Comparison of ENCODE assay signal across 9 cellular contexts in the genomic region with DNA sequence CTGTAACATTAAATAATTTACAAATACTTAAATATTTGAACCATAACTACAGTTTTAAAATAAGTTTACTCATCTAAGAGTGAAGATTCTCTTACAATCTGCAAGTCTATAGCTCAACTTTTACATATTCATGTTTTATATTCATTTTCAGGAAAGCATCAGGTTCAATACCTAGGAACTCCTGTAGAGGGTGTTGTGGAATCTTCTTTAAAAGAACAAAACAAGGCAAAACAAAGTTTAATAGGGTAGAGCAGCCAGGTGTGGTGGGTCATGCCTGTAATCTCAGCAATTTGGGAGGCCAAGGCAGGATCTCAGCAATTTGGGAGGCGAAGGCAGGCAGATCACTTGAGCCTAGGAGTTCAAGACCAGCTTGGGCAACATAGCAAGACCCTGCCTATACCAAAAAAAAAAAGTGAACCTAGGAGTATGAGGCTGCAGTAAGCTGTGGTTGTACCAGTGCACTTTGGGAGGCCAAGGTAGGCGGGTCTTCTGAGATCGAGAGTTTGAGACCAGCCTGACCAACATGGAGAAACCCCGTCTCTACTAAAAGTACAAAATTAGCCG. TPM values are rescaled to one million over a fixed set of nuclear protein-coding genes. Genes with fewer than 3 reads are reported as not detected.
DNase-seq lines count a peak whose midpoint lies in the region; ATAC-seq and TF ChIP-seq lines count a peak whose summit lies in the region.
"Had no signal": no experiment of that assay in that cellular context is flagged by ENCODE, and none has a peak within 500 bp of the region (broad histone marks: within the 10 kb centered on the region; RNA-seq: fewer than 3 reads in every experiment).

No MANE protein-coding gene starts in this region.

- no peaks in the 10 kb centered on the region for H3K27me3 ChIP-seq in heart right ventricle
- H3K27me3 ChIP-seq in right atrium auricular region = no peaks in the 10 kb centered on the region
- no peaks in the 10 kb centered on the region for H3K27me3 ChIP-seq in PC-3 (ENCODE audit: low read length)
- no peaks in the 10 kb centered on the region for H3K27me3 ChIP-seq in endodermal cell (ENCODE audit: control insufficient read depth, insufficient read depth, low read length, poor library complexity, severe bottlenecking)
- H3K27me3 ChIP-seq in upper lobe of right lung = no peaks in the 10 kb centered on the region

- H3K27me3 Mint-ChIP-seq in endodermal cell (ENCODE audit: insufficient read depth) = no peaks in the 10 kb centered on the region

- no peaks in the 10 kb centered on the region for H3K79me2 ChIP-seq in PC-3 (ENCODE audit: low read length)

- H3K4me2 ChIP-seq in PC-3 (ENCODE audit: low read length) = no peak overlapping the region

- H3K4me3 ChIP-seq in heart right ventricle (no peak overlapping the region), right atrium auricular region (no peak overlapping the region), PC-3 (ENCODE audit: low read length) (no peak overlapping the region), endodermal cell (ENCODE audit: low read length) (no peak overlapping the region), upper lobe of right lung (no peak overlapping the region)

- H3K4me3 Mint-ChIP-seq in endodermal cell = no peak overlapping the region

- intact Hi-C loops in heart right ventricle (cut with DNase I) (loop anchor here in 1 of 10 donors (10.0 kb wide), 1 partner anchor 186 kb away; no protein-coding TSS in a partner anchor), PC-3 (cut with micrococcal nuclease) (no loop called here), upper lobe of right lung (cut with DNase I) (no loop called here)

- H3K9me3 Mint-ChIP-seq in endodermal cell = peaks cover 13% of the 10 kb centered on the region

- peaks cover 29% of the 10 kb centered on the region for H3K4me1 Mint-ChIP-seq in endodermal cell

- ATAC-seq in heart right ventricle (no peak), PC-3 (no peak), upper lobe of right lung (no peak), HG03521 (IDR thresholded peaks at IDR 0.05; ENCODE audit: unreplicated experiment) (no peak)

- no peaks in the 10 kb centered on the region for H4K20me1 ChIP-seq in PC-3 (ENCODE audit: low read length)

- no peaks in the 10 kb centered on the region for H3K9me2 ChIP-seq in PC-3 (replicated peaks; ENCODE audit: low read length)

- H3K36me3 ChIP-seq in heart right ventricle (peaks cover 0 to 6% (median 0%) of the 10 kb centered on the region in 9 donors), right atrium auricular region (no peaks in the 10 kb centered on the region), PC-3 (ENCODE audit: low read depth, low read length) (no peaks in the 10 kb centered on the region), endodermal cell (ENCODE audit: control insufficient read depth, insufficient read depth, low read length) (no peaks in the 10 kb centered on the region), upper lobe of right lung (no peaks in the 10 kb centered on the region)

- 96 to 99% methylated on average over 5 of the region's 5 CpGs for WGBS in heart right ventricle, 2 donors
- 97 to 98% methylated on average over 5 of the region's 5 CpGs for WGBS in endodermal cell (ENCODE audit: insufficient coverage in 1 of 2, insufficient read length in 1 of 2), 2 experiments

- POLR2A ChIA-PET in PC-3 (lab: Charles Lee; ENCODE audit: unreplicated experiment) = no interaction called here

- peak in 8 of 9 donors; percentile 21 to 54 (median 40) for TF ChIP-seq CTCF in heart right ventricle (IDR thresholded peaks at IDR 0.05)
- TF ChIP-seq CTCF in right atrium auricular region (IDR thresholded peaks at IDR 0.05) = peak in 1 of 2 donors; percentile 43
- peak; percentile 44 for TF ChIP-seq CTCF in PC-3 (conservative IDR thresholded peaks at IDR 0.05; ENCODE audit: low read depth, low read length)
- peak; percentile 66 for TF ChIP-seq CTCF in endodermal cell (conservative IDR thresholded peaks at IDR 0.05)
- TF ChIP-seq CTCF in upper lobe of right lung (IDR thresholded peaks at IDR 0.05) = peak; percentile 46

- no peak overlapping the region for H3K27ac Mint-ChIP-seq in endodermal cell

- no peak overlapping the region for H3K9ac ChIP-seq in PC-3 (ENCODE audit: low read length)
- no peak overlapping the region for H3K9ac ChIP-seq in endodermal cell (ENCODE audit: extremely low read depth, low read length, poor library complexity, severe bottlenecking)

- DNase-seq in heart right ventricle (no peak), right atrium auricular region (ENCODE audit: low spot score) (no peak), PC-3 (peak; percentile 36), endodermal cell (peak; percentile 36), upper lobe of right lung (no peak), activated gamma-delta T cell treated with Interleukin-2 at 50 U/mL for 16 hours (no peak), NCI-H345 (lab: John Stamatoyannopoulos, UW) (no peak)
- DNase-seq: DMS79 treated with DMSO at 0.1 percent for 48 hours had no signal

- H3K36me3 Mint-ChIP-seq in endodermal cell (ENCODE audit: low read depth) = peaks cover 4% of the 10 kb centered on the region

- BruUV-seq in PC-3 (replicated peaks; lab: Mats Ljungman, UMichigan) = no TSS peak

- CTCF ChIA-PET in PC-3 (lab: Charles Lee) = interaction anchor here (0.5 to 0.7 kb wide), 4 partner anchors 23 to 326 kb away, joined by 3 to 8 read pairs (median 4); no protein-coding TSS in a partner anchor

- H3F3A ChIP-seq in PC-3 (ENCODE audit: low read length, unreplicated experiment) = no peaks in the 10 kb centered on the region

- H3K4me1 ChIP-seq in heart right ventricle = peaks cover 0 to 4% (median 0%) of the 10 kb centered on the region in 9 donors
- H3K4me1 ChIP-seq in right atrium auricular region = no peaks in the 10 kb centered on the region
- H3K4me1 ChIP-seq in PC-3 (ENCODE audit: insufficient read depth, low read length) = no peaks in the 10 kb centered on the region
- H3K4me1 ChIP-seq in endodermal cell (ENCODE audit: control insufficient read depth, insufficient read depth, low read length) = peaks cover 6% of the 10 kb centered on the region
- H3K4me1 ChIP-seq in upper lobe of right lung = no peaks in the 10 kb centered on the region

- H2AFZ ChIP-seq in PC-3 (ENCODE audit: low read length) = no peak overlapping the region

- H3K27ac ChIP-seq in heart right ventricle (no peak overlapping the region), right atrium auricular region (no peak overlapping the region), PC-3 (ENCODE audit: low read length) (no peak overlapping the region), endodermal cell (ENCODE audit: low read depth, low read length) (no peak overlapping the region), upper lobe of right lung (no peak overlapping the region)

- H3K9me3 ChIP-seq in heart right ventricle (no peaks in the 10 kb centered on the region), right atrium auricular region (no peaks in the 10 kb centered on the region), PC-3 (ENCODE audit: low read length) (no peaks in the 10 kb centered on the region), endodermal cell (ENCODE audit: control insufficient read depth, low read length) (peaks cover 17% of the 10 kb centered on the region), upper lobe of right lung (no peaks in the 10 kb centered on the region)

RNA-seq across cellular contexts. Expression of a gene that starts 45.1 kb away (rescaled TPM):
- total RNA-seq in heart right ventricle = 10 to 100 TPM in 4 of 10 donors, 1 to 10 TPM in 6; 3.3 to 12.8 (median 8.9) TPM
- 1 to 10 TPM; 1.8 TPM for polyA plus RNA-seq in heart right ventricle
- 10 to 100 TPM in 1 of 2 donors, 1 to 10 TPM in 1; 5.3 to 11.0 TPM for total RNA-seq in right atrium auricular region
- not detected in 2 replicates for total RNA-seq in PC-3 (2014; rRNA removed)
- total RNA-seq in endodermal cell = 1 to 10 TPM in 1 of 2 donors, under 1 TPM in 1; 0.33 to 1.1 TPM
- polyA plus RNA-seq in endodermal cell (2013, experiment 1 of 2) = 0.53 TPM
- polyA plus RNA-seq in endodermal cell (2013, experiment 2 of 2) = 0.79 TPM
- total RNA-seq in upper lobe of right lung = 13.9 TPM

Comparison
In these comparisons a context has a peak if more than half of its experiments do, and no peak if none do; other contexts are left out.
1. DNase-seq: peak in PC-3 (single experiment) and endodermal cell (single experiment); none in heart right ventricle (0 of 2), right atrium auricular region (single experiment), upper lobe of right lung (single experiment), activated gamma-delta T cell treated with Interleukin-2 at 50 U/mL for 16 hours (single experiment) and NCI-H345 (single experiment).